In the genomic region with DNA sequence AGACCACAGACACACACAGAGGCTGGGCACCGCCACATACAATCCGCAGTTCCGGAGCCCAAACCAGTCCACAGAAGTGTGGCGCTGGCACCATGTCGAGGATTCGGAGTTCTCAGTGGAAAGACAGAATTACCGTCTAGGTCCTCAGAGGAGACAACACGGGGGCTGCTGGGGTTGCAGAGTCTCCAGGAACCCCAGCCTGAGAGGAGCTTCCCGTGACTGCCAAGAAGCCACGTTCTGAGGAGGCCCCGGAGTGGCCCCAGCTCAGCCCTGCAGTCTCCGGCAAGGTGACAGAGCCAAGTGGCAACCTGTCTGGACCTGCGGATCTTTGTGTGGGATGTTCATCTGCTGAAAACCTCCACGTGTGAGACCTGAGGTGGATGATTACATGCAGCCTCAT, we compare ENCODE assay signal across 21 cellular contexts.
"Had no signal": no experiment of that assay in that cellular context is flagged by ENCODE, and none has a peak within 500 bp of the region (broad histone marks: within the 10 kb centered on the region; RNA-seq: fewer than 3 reads in every experiment).

No MANE protein-coding gene starts in this region.

- H3K4me1 Mint-ChIP-seq: nephron had no signal

- H3K36me3 ChIP-seq: uterus had no signal

- H3K27me3 Mint-ChIP-seq: central memory CD8-positive, alpha-beta T cell; dendritic cell treated with granulocyte-macrophage colony-stimulating factor and Interleukin-4, amounts not matched to agents 40 ng/mL and 50 ng/mL, for 4 days; effector memory CD8-positive, alpha-beta T cell; naive B cell had no signal

- DNase-seq: effector memory CD8-positive, alpha-beta T cell; foreskin keratinocyte; hypothalamus; kidney glomerular epithelial cell; mesendoderm; naive B cell; occipital lobe; stimulated activated CD4-positive, alpha-beta T cell treated with anti-CD3 and anti-CD28 coated beads, Interleukin-2, amount 100 ng/mL, for 24 hours; stimulated activated CD4-positive, alpha-beta T cell treated with anti-CD3 and anti-CD28 coated beads, Interleukin-4, amount 100 ng/mL, for 4 hours; stimulated activated naive CD4-positive, alpha-beta T cell; stomach; substantia nigra; transverse colon; uterus had no signal

- H3K27ac Mint-ChIP-seq: dendritic cell treated with granulocyte-macrophage colony-stimulating factor and Interleukin-4, amounts not matched to agents 40 ng/mL and 50 ng/mL, for 4 days; nephron had no signal

- H3K4me3 Mint-ChIP-seq: central memory CD8-positive, alpha-beta T cell; dendritic cell treated with granulocyte-macrophage colony-stimulating factor and Interleukin-4, amounts not matched to agents 40 ng/mL and 50 ng/mL, for 4 days; effector memory CD8-positive, alpha-beta T cell; naive B cell; nephron had no signal

- ATAC-seq: effector memory CD8-positive, alpha-beta T cell; foreskin keratinocyte; sciatic nerve had no signal

- H3K4me3 ChIP-seq: prostate gland, stomach, thoracic aorta, transverse colon, uterus had no signal

- H3K27me3 ChIP-seq: foreskin keratinocyte, stomach, transverse colon, uterus had no signal

- H3K9me3 ChIP-seq: prostate gland, stomach, thoracic aorta, transverse colon, uterus had no signal

- H3K4me1 ChIP-seq: foreskin keratinocyte, parathyroid adenoma, prostate gland, transverse colon, uterus had no signal

- H3K9me3 Mint-ChIP-seq: central memory CD8-positive, alpha-beta T cell; dendritic cell treated with granulocyte-macrophage colony-stimulating factor and Interleukin-4, amounts not matched to agents 40 ng/mL and 50 ng/mL, for 4 days; effector memory CD8-positive, alpha-beta T cell; naive B cell; nephron had no signal

- H3K27ac ChIP-seq: foreskin keratinocyte, parathyroid adenoma, prostate gland, stomach, thoracic aorta, transverse colon, uterus had no signal
